In the genomic region with DNA sequence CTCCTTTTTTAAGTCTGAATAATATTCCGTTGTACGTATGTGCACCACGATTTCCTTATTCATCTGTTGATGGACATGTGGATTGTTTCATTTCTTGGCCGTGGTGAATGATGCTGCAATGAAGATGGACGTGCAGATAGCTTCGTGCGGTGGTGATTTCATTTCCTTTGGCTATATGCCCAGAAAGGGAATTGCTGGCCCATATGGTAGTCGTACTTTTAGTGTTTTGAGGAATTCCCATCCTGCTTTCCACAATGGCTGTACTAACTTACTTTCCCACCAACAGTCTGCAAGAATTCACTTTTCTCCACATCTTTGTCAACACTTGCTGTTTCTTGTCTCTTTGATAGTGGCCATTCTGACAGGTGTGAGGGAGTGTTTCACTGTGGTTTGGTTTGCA, we compare ENCODE assay signal across 13 cellular contexts. TPM values are rescaled to one million over a fixed set of nuclear protein-coding genes. Genes with fewer than 3 reads are reported as not detected.
A peak's percentile ranks its signal among the peaks of the same experiment; 100 is the strongest.
DNase-seq lines count a peak whose midpoint lies in the region; ATAC-seq and TF ChIP-seq lines count a peak whose summit lies in the region.
"Had no signal": no experiment of that assay in that cellular context is flagged by ENCODE, and none has a peak within 500 bp of the region (broad histone marks: within the 10 kb centered on the region; RNA-seq: fewer than 3 reads in every experiment).

No MANE protein-coding gene starts in this region.

- H3K27me3 Mint-ChIP-seq in naive thymus-derived CD4-positive, alpha-beta T cell: peaks cover 0 to 4% (median 0%) of the 10 kb centered on the region in 5 donors
- no peaks in the 10 kb centered on the region for H3K27me3 Mint-ChIP-seq in activated CD4-positive, alpha-beta T cell treated with anti-CD3 and anti-CD28 coated beads for 36 hours
- H3K27me3 Mint-ChIP-seq: stimulated activated naive CD8-positive, alpha-beta T cell treated with anti-CD3 and anti-CD28 coated beads, Interleukin-15, Interleukin-2, amounts not matched to agents 100 ng/mL and 50 ng/mL, for 24 hours had no signal

- H3K9me3 Mint-ChIP-seq in naive thymus-derived CD4-positive, alpha-beta T cell: peaks cover 0 to 21% (median 7%) of the 10 kb centered on the region in 11 donors
- peaks cover 7% of the 10 kb centered on the region for H3K9me3 Mint-ChIP-seq in activated CD4-positive, alpha-beta T cell treated with anti-CD3 and anti-CD28 coated beads for 36 hours (ENCODE audit: low read depth)

- intact Hi-C loops in HCT116 (cut with micrococcal nuclease): no loop called here
- intact Hi-C loops in naive thymus-derived CD4-positive, alpha-beta T cell (cut with micrococcal nuclease): no loop called here
- intact Hi-C loops in activated CD4-positive, alpha-beta T cell treated with anti-CD3 and anti-CD28 coated beads for 36 hours (cut with DNase I, micrococcal nuclease): no loop called here

- H3K79me2 ChIP-seq in HCT116 (ENCODE audit: insufficient read depth, low read length): no peaks in the 10 kb centered on the region

- H2AFZ ChIP-seq in HCT116 (ENCODE audit: low read depth, low read length, poor library complexity, severe bottlenecking): peak overlapping the region; percentile 85

- H4K20me1 ChIP-seq in HCT116 (ENCODE audit: insufficient read depth): no peaks in the 10 kb centered on the region

- peaks cover 7% of the 10 kb centered on the region for H3K9me3 ChIP-seq in AG04450 (ENCODE audit: control insufficient read depth, insufficient read depth, low read length)
- H3K9me3 ChIP-seq in HCT116 (ENCODE audit: control insufficient read depth in 1 of 2, insufficient read depth in 1 of 2, low read depth in 1 of 2, low read length in 2 of 2): no peaks in the 10 kb centered on the region
- no peaks in the 10 kb centered on the region for H3K9me3 ChIP-seq in RWPE2 (ENCODE audit: severe bottlenecking)
- no peaks in the 10 kb centered on the region for H3K9me3 ChIP-seq in naive thymus-derived CD4-positive, alpha-beta T cell (ENCODE audit: control insufficient read depth in 2 of 3, low read length in 3 of 3)

- TF ChIP-seq CTCF in AG04450 (IDR thresholded peaks at IDR 0.05; ENCODE audit: low read depth, low read length) (no peak), HCT116 (IDR thresholded peaks at IDR 0.05 in 2 of 3, conservative IDR thresholded peaks at IDR 0.05 in 1 of 3; ENCODE audit: borderline replicate concordance in 1 of 3, insufficient read depth in 1 of 3, low read depth in 2 of 3, low read length in 2 of 3) (no peak), RWPE2 (IDR thresholded peaks at IDR 0.05; ENCODE audit: poor library complexity, severe bottlenecking) (no peak), fibroblast of mammary gland (conservative IDR thresholded peaks at IDR 0.05; ENCODE audit: control insufficient read depth, insufficient read depth, low read depth, low read length) (no peak)

- ATAC-seq in HCT116: no peak
- ATAC-seq in RWPE2 (ENCODE audit: low read depth): peak; percentile 87
- no peak for ATAC-seq in naive thymus-derived CD4-positive, alpha-beta T cell
- no peak for ATAC-seq in activated CD4-positive, alpha-beta T cell treated with anti-CD3 and anti-CD28 coated beads for 36 hours
- no peak for ATAC-seq in GM18520 (IDR thresholded peaks at IDR 0.05; ENCODE audit: unreplicated experiment)
- no peak for ATAC-seq in HG03442 (IDR thresholded peaks at IDR 0.05; ENCODE audit: unreplicated experiment)
- ATAC-seq: CD8-positive, alpha-beta T cell had no signal

- no peak overlapping the region for H3K9ac ChIP-seq in HCT116 (ENCODE audit: low read length)

- no peaks in the 10 kb centered on the region for H3K36me3 Mint-ChIP-seq in naive thymus-derived CD4-positive, alpha-beta T cell
- H3K36me3 Mint-ChIP-seq in activated CD4-positive, alpha-beta T cell treated with anti-CD3 and anti-CD28 coated beads for 36 hours (ENCODE audit: low read depth): no peaks in the 10 kb centered on the region
- H3K36me3 Mint-ChIP-seq: CD8-positive, alpha-beta T cell had no signal

- peak overlapping the region; percentile 47 for H3K4me2 ChIP-seq in HCT116 (ENCODE audit: low read length)

- H3K27ac ChIP-seq in AG04450 (ENCODE audit: low read depth, low read length): no peak overlapping the region
- no peak overlapping the region for H3K27ac ChIP-seq in HCT116 (ENCODE audit: low read depth, low read length)
- H3K27ac ChIP-seq in RWPE2 (ENCODE audit: poor library complexity, severe bottlenecking): peak overlapping the region; percentile 44
- H3K27ac ChIP-seq in naive thymus-derived CD4-positive, alpha-beta T cell (ENCODE audit: low read depth, low read length): no peak overlapping the region
- H3K27ac ChIP-seq: adrenal gland had no signal

- H3K36me3 ChIP-seq in HCT116 (ENCODE audit: control insufficient read depth in 1 of 2, insufficient read depth in 2 of 2, low read length in 2 of 2) (no peaks in the 10 kb centered on the region), RWPE2 (ENCODE audit: low read depth) (no peaks in the 10 kb centered on the region)
- no peaks in the 10 kb centered on the region for H3K36me3 ChIP-seq in naive thymus-derived CD4-positive, alpha-beta T cell (ENCODE audit: control insufficient read depth in 2 of 3, insufficient read depth in 3 of 3, low read length in 3 of 3)
- H3K36me3 ChIP-seq: adrenal gland had no signal

- H3K4me1 ChIP-seq in HCT116 (ENCODE audit: control insufficient read depth in 1 of 2, insufficient read depth in 2 of 2, low read length in 2 of 2) (peaks cover 2 to 9% of the 10 kb centered on the region in 2 experiments; a peak in 3 of 4 replicates), RWPE2 (ENCODE audit: insufficient read depth, poor library complexity, severe bottlenecking) (no peaks in the 10 kb centered on the region)
- H3K4me1 ChIP-seq in naive thymus-derived CD4-positive, alpha-beta T cell (ENCODE audit: control insufficient read depth in 2 of 2, insufficient read depth in 2 of 2, low read length in 2 of 2): no peaks in the 10 kb centered on the region
- H3K4me1 ChIP-seq: adrenal gland had no signal

- RAD21 ChIA-PET in HCT116 (lab: Charles Lee; ENCODE audit: low non-redundant PET in 1 of 2, low total read pairs in 2 of 2, uncharacterized antibody in 2 of 2, unreplicated experiment in 2 of 2): no interaction called here

- H3K4me3 ChIP-seq in AG04450 (ENCODE audit: low read depth, low read length) (no peak overlapping the region), HCT116 (replicated peaks in 1 of 2; ENCODE audit: low read depth in 1 of 2, low read length in 2 of 2) (no peak overlapping the region), RWPE2 (ENCODE audit: severe bottlenecking) (no peak overlapping the region), fibroblast of mammary gland (ENCODE audit: control insufficient read depth, low read depth, low read length) (no peak overlapping the region)
- no peak overlapping the region for H3K4me3 ChIP-seq in naive thymus-derived CD4-positive, alpha-beta T cell (ENCODE audit: low read length)
- H3K4me3 ChIP-seq: adrenal gland had no signal

- POLR2A ChIA-PET in AG04450 (lab: Yijun Ruan, JAX) (no interaction called here), HCT116 (lab: Charles Lee) (no interaction called here)
- POLR2A ChIA-PET in naive thymus-derived CD4-positive, alpha-beta T cell (lab: Charles Lee): no interaction called here
- POLR2A ChIA-PET in activated CD4-positive, alpha-beta T cell treated with anti-CD3 and anti-CD28 coated beads for 36 hours (lab: Charles Lee): no interaction called here

- H3K4me3 Mint-ChIP-seq in naive thymus-derived CD4-positive, alpha-beta T cell: no peak overlapping the region
- H3K4me3 Mint-ChIP-seq in activated CD4-positive, alpha-beta T cell treated with anti-CD3 and anti-CD28 coated beads for 36 hours: no peak overlapping the region
- H3K4me3 Mint-ChIP-seq: CD8-positive, alpha-beta T cell; stimulated activated naive CD8-positive, alpha-beta T cell treated with anti-CD3 and anti-CD28 coated beads, Interleukin-15, Interleukin-2, amounts not matched to agents 100 ng/mL and 50 ng/mL, for 24 hours had no signal

- DNase-seq in AG04450 (ENCODE audit: low read depth, low spot score) (peak; percentile 61), HCT116 (ENCODE audit: low read depth, low spot score) (no peak), RWPE2 (ENCODE audit: low spot score) (no peak), fibroblast of mammary gland (ENCODE audit: low read depth) (peak; percentile 87)
- no peak for DNase-seq in naive thymus-derived CD4-positive, alpha-beta T cell
- DNase-seq in activated CD4-positive, alpha-beta T cell treated with anti-CD3 and anti-CD28 coated beads for 36 hours: no peak
- DNase-seq: activated CD4-positive, alpha-beta T cell treated with anti-CD3 and anti-CD28 coated beads, Interleukin-2, amount 50 U/mL, for 4 hours; CD8-positive, alpha-beta T cell had no signal

- TF ChIP-seq POLR2A in HCT116 (IDR thresholded peaks at IDR 0.05; ENCODE audit: borderline replicate concordance, extremely low read depth, insufficient read depth, insufficient read length): no peak

- CTCF ChIA-PET in AG04450 (lab: Charles Lee): no interaction called here
- CTCF ChIA-PET in HCT116 (lab: Charles Lee): no interaction called here
- CTCF ChIA-PET in naive thymus-derived CD4-positive, alpha-beta T cell (lab: Charles Lee): no interaction called here
- CTCF ChIA-PET in activated CD4-positive, alpha-beta T cell treated with anti-CD3 and anti-CD28 coated beads for 36 hours (lab: Charles Lee): no interaction called here

- H3K27me3 ChIP-seq in AG04450 (ENCODE audit: control insufficient read depth, insufficient read depth, low read length) (no peaks in the 10 kb centered on the region), HCT116 (ENCODE audit: insufficient read depth, low read length) (no peaks in the 10 kb centered on the region), RWPE2 (ENCODE audit: insufficient read depth, poor library complexity, severe bottlenecking) (no peaks in the 10 kb centered on the region)
- no peaks in the 10 kb centered on the region for H3K27me3 ChIP-seq in naive thymus-derived CD4-positive, alpha-beta T cell (ENCODE audit: control insufficient read depth in 2 of 2, insufficient read depth in 2 of 2, low read length in 2 of 2)
- H3K27me3 ChIP-seq: adrenal gland had no signal

- no peaks in the 10 kb centered on the region for H3K9me2 ChIP-seq in HCT116 (ENCODE audit: insufficient read depth)

- no peaks in the 10 kb centered on the region for H3K4me1 Mint-ChIP-seq in naive thymus-derived CD4-positive, alpha-beta T cell
- H3K4me1 Mint-ChIP-seq in activated CD4-positive, alpha-beta T cell treated with anti-CD3 and anti-CD28 coated beads for 36 hours: no peaks in the 10 kb centered on the region

- H3K27ac Mint-ChIP-seq in naive thymus-derived CD4-positive, alpha-beta T cell: no peak overlapping the region
- no peak overlapping the region for H3K27ac Mint-ChIP-seq in activated CD4-positive, alpha-beta T cell treated with anti-CD3 and anti-CD28 coated beads for 36 hours
- H3K27ac Mint-ChIP-seq: CD8-positive, alpha-beta T cell; stimulated activated naive CD8-positive, alpha-beta T cell treated with anti-CD3 and anti-CD28 coated beads, Interleukin-15, Interleukin-2, amounts not matched to agents 100 ng/mL and 50 ng/mL, for 24 hours had no signal

- BruUV-seq in HCT116 (replicated peaks; lab: Mats Ljungman, UMichigan): no TSS peak

- TF ChIP-seq RAD21 in HCT116 (IDR thresholded peaks at IDR 0.05; ENCODE audit: low read depth): no peak

RNA-seq across cellular contexts. Expression of gene ZFP42, which starts 12.8 kb away (rescaled TPM):
- 0.05 and 0.07 TPM in 2 replicates for polyA plus RNA-seq in AG04450 (2011; rRNA removed)
- 0.09 and 0.17 TPM in 2 replicates for polyA minus RNA-seq in AG04450 (2011; rRNA and poly(A)+ RNA removed)
- total RNA-seq in HCT116 (2021; ENCODE audit: unreplicated experiment): 0.12 TPM
- not detected in 2 replicates for polyA plus RNA-seq in HCT116 (2012)
- under 1 TPM in 1 of 5 experiments, not detected in 4; 0.10 TPM for total RNA-seq in naive thymus-derived CD4-positive, alpha-beta T cell
- polyA plus RNA-seq in naive thymus-derived CD4-positive, alpha-beta T cell: not detected
- total RNA-seq in activated CD4-positive, alpha-beta T cell treated with anti-CD3 and anti-CD28 coated beads for 36 hours: not detected
- total RNA-seq: CD8-positive, alpha-beta T cell; endothelial cell of umbilical vein had no signal
- polyA plus RNA-seq: adrenal gland had no signal

Comparison
In these comparisons a context has a peak if more than half of its experiments do, and no peak if none do; other contexts are left out.
1. DNase-seq: peak in AG04450 (single experiment) and fibroblast of mammary gland (single experiment); none in HCT116 (single experiment), RWPE2 (single experiment), naive thymus-derived CD4-positive, alpha-beta T cell (0 of 9) and activated CD4-positive, alpha-beta T cell treated with anti-CD3 and anti-CD28 coated beads for 36 hours (single experiment).